9 cellular contexts compared by ENCODE assay signal in genomic region chr17:60398227-60398959, GRCh38. TPM values are rescaled to one million over a fixed set of nuclear protein-coding genes. Genes with fewer than 3 reads are reported as not detected.
A peak's percentile ranks its signal among the peaks of the same experiment; 100 is the strongest.
DNase-seq lines count a peak whose midpoint lies in the region; ATAC-seq and TF ChIP-seq lines count a peak whose summit lies in the region.
"Had no signal": no experiment of that assay in that cellular context is flagged by ENCODE, and none has a peak within 500 bp of the region (broad histone marks: within the 10 kb centered on the region; RNA-seq: fewer than 3 reads in every experiment).

No MANE protein-coding gene starts in this region.

- no peaks in the 10 kb centered on the region for H3K36me3 Mint-ChIP-seq in activated T-helper 1 cell treated with anti-CD3 and anti-CD28 coated beads, Interleukin-12 subunit alpha, Interleukin-12 subunit beta, Interleukin-2, Interleukin-4 antibody, amounts not matched to agents 30 ng/mL and 10 ng/mL and 1 ng/mL, durations not matched to agents 14 hours and 24 hours and 36 hours (ENCODE audit: low read depth)

- no peak overlapping the region for H3K4me3 Mint-ChIP-seq in activated T-helper 1 cell treated with anti-CD3 and anti-CD28 coated beads, Interleukin-12 subunit alpha, Interleukin-12 subunit beta, Interleukin-2, Interleukin-4 antibody, amounts not matched to agents 30 ng/mL and 10 ng/mL and 1 ng/mL, durations not matched to agents 14 hours and 24 hours and 36 hours
- H3K4me3 Mint-ChIP-seq: nephron had no signal

- no peaks in the 10 kb centered on the region for H3K9me3 Mint-ChIP-seq in activated T-helper 1 cell treated with anti-CD3 and anti-CD28 coated beads, Interleukin-12 subunit alpha, Interleukin-12 subunit beta, Interleukin-2, Interleukin-4 antibody, amounts not matched to agents 30 ng/mL and 10 ng/mL and 1 ng/mL, durations not matched to agents 14 hours and 24 hours and 36 hours
- H3K9me3 Mint-ChIP-seq: nephron had no signal

- H3K4me3 ChIP-seq in GM12864 (ENCODE audit: low read depth, low read length) = no peak overlapping the region

- peak; percentile 65 for DNase-seq in GM12864 (ENCODE audit: low read depth)
- peak; percentile 88 for DNase-seq in NAMALWA (ENCODE audit: low spot score)
- no peak for DNase-seq in left ventricle myocardium superior
- DNase-seq in activated T-helper 1 cell treated with anti-CD3 and anti-CD28 coated beads, Interleukin-12 subunit alpha, Interleukin-12 subunit beta, Interleukin-2, Interleukin-4 antibody, amounts not matched to agents 30 ng/mL and 10 ng/mL and 1 ng/mL, durations not matched to agents 14 hours and 24 hours and 36 hours (ENCODE audit: low spot score) = no peak
- DNase-seq in NCI-H2196 (lab: John Stamatoyannopoulos, UW; ENCODE audit: unreplicated experiment) = no peak
- no peak for DNase-seq in NCI-H1694 (lab: John Stamatoyannopoulos, UW)
- no peak for DNase-seq in SHP77 (lab: John Stamatoyannopoulos, UW)

- peak; percentile 59 for ATAC-seq in GM21619 (IDR thresholded peaks at IDR 0.05; ENCODE audit: unreplicated experiment)
- peak; percentile 24 for ATAC-seq in left ventricle myocardium superior

- intact Hi-C loops in left ventricle myocardium superior (cut with micrococcal nuclease) = no loop called here
- intact Hi-C loops in activated T-helper 1 cell treated with anti-CD3 and anti-CD28 coated beads, Interleukin-12 subunit alpha, Interleukin-12 subunit beta, Interleukin-2, Interleukin-4 antibody, amounts not matched to agents 30 ng/mL and 10 ng/mL and 1 ng/mL, durations not matched to agents 14 hours and 24 hours and 36 hours (cut with micrococcal nuclease) = loop anchor here (10.0 kb wide), 2 partner anchors 324 to 1884 kb away; partner anchors contain the start of genes HEATR6 and MTMR4

- H3K27me3 Mint-ChIP-seq in activated T-helper 1 cell treated with anti-CD3 and anti-CD28 coated beads, Interleukin-12 subunit alpha, Interleukin-12 subunit beta, Interleukin-2, Interleukin-4 antibody, amounts not matched to agents 30 ng/mL and 10 ng/mL and 1 ng/mL, durations not matched to agents 14 hours and 24 hours and 36 hours (ENCODE audit: insufficient read depth) = peaks cover under 1% of the 10 kb centered on the region

- H3K27ac Mint-ChIP-seq in activated T-helper 1 cell treated with anti-CD3 and anti-CD28 coated beads, Interleukin-12 subunit alpha, Interleukin-12 subunit beta, Interleukin-2, Interleukin-4 antibody, amounts not matched to agents 30 ng/mL and 10 ng/mL and 1 ng/mL, durations not matched to agents 14 hours and 24 hours and 36 hours = no peak overlapping the region

- TF ChIP-seq CTCF in GM12864 (IDR thresholded peaks at IDR 0.05; ENCODE audit: low read depth, low read length, missing control alignments) = no peak

- peaks cover 20% of the 10 kb centered on the region for H3K4me1 Mint-ChIP-seq in activated T-helper 1 cell treated with anti-CD3 and anti-CD28 coated beads, Interleukin-12 subunit alpha, Interleukin-12 subunit beta, Interleukin-2, Interleukin-4 antibody, amounts not matched to agents 30 ng/mL and 10 ng/mL and 1 ng/mL, durations not matched to agents 14 hours and 24 hours and 36 hours (ENCODE audit: low read depth)

RNA-seq across cellular contexts. Expression of gene USP32, which starts 6.5 kb away (rescaled TPM):
- 26.2 TPM for total RNA-seq in left ventricle myocardium superior
- 30.5 and 31.2 TPM in 2 replicates for total RNA-seq in activated T-helper 1 cell treated with anti-CD3 and anti-CD28 coated beads, Interleukin-12 subunit alpha, Interleukin-12 subunit beta, Interleukin-2, Interleukin-4 antibody, amounts not matched to agents 30 ng/mL and 10 ng/mL and 1 ng/mL, durations not matched to agents 14 hours and 24 hours and 36 hours

RNA-seq across cellular contexts. Expression of gene CHCT1, which starts 23.9 kb away (rescaled TPM):
- total RNA-seq in left ventricle myocardium superior = not detected
- total RNA-seq in activated T-helper 1 cell treated with anti-CD3 and anti-CD28 coated beads, Interleukin-12 subunit alpha, Interleukin-12 subunit beta, Interleukin-2, Interleukin-4 antibody, amounts not matched to agents 30 ng/mL and 10 ng/mL and 1 ng/mL, durations not matched to agents 14 hours and 24 hours and 36 hours = not detected in 2 replicates

Comparison
In these comparisons a context has a peak if more than half of its experiments do, and no peak if none do; other contexts are left out.
1. DNase-seq: peak in GM12864 (single experiment) and NAMALWA (single experiment); none in left ventricle myocardium superior (single experiment), activated T-helper 1 cell treated with anti-CD3 and anti-CD28 coated beads, Interleukin-12 subunit alpha, Interleukin-12 subunit beta, Interleukin-2, Interleukin-4 antibody, amounts not matched to agents 30 ng/mL and 10 ng/mL and 1 ng/mL, durations not matched to agents 14 hours and 24 hours and 36 hours (single experiment), NCI-H2196 (single experiment), NCI-H1694 (single experiment) and SHP77 (0 of 2).